In genomic region chr15:50181206-50181982, GRCh38 we compare ENCODE assay signal across 8 cellular contexts.
DNase-seq lines count a peak whose midpoint lies in the region; ATAC-seq and TF ChIP-seq lines count a peak whose summit lies in the region.

No MANE protein-coding gene starts in this region.

- no peak for TF ChIP-seq CTCF in SU-DHL-6 (IDR thresholded peaks at IDR 0.05; ENCODE audit: insufficient read depth, low read length, poor library complexity, severe bottlenecking)

- peaks cover 27% of the 10 kb centered on the region for H3K36me3 Mint-ChIP-seq in stimulated activated effector memory CD8-positive, alpha-beta T cell treated with anti-CD3 and anti-CD28 coated beads, Interleukin-12 subunit alpha, Interleukin-12 subunit beta, amount 100 ng/mL, for 72 hours

- no peaks in the 10 kb centered on the region for H3K79me2 ChIP-seq in SU-DHL-6 (ENCODE audit: insufficient read depth, low read length)

- H3K4me1 Mint-ChIP-seq in stimulated activated effector memory CD8-positive, alpha-beta T cell treated with anti-CD3 and anti-CD28 coated beads, Interleukin-12 subunit alpha, Interleukin-12 subunit beta, amount 100 ng/mL, for 72 hours = peaks cover 53% of the 10 kb centered on the region

- no peaks in the 10 kb centered on the region for H3K9me3 Mint-ChIP-seq in stimulated activated effector memory CD8-positive, alpha-beta T cell treated with anti-CD3 and anti-CD28 coated beads, Interleukin-12 subunit alpha, Interleukin-12 subunit beta, amount 100 ng/mL, for 72 hours

- DNase-seq in NCI-H748 (lab: John Stamatoyannopoulos, UW; ENCODE audit: unreplicated experiment) (peak; percentile 42), NCI-H748 treated with DMSO at 0.1 percent for 48 hours (lab: John Stamatoyannopoulos, UW) (no peak), kidney glomerular epithelial cell (lab: John Stamatoyannopoulos, UW) (no peak), SHP77 treated with DMSO at 0.1 percent for 48 hours (lab: John Stamatoyannopoulos, UW) (no peak)
- peak in 1 of 2 donors; percentile 59 for DNase-seq in stimulated activated effector memory CD8-positive, alpha-beta T cell treated with anti-CD3 and anti-CD28 coated beads, Interleukin-12 subunit alpha, Interleukin-12 subunit beta, amount 100 ng/mL, for 72 hours (ENCODE audit: low spot score in 2 of 2)

- no peaks in the 10 kb centered on the region for H3F3A ChIP-seq in SU-DHL-6 (ENCODE audit: insufficient read depth)

- H3K4me1 ChIP-seq in iPS-18a (ENCODE audit: control insufficient read depth, low read depth, low read length) = peaks cover 14% of the 10 kb centered on the region

- H3K9me3 ChIP-seq in SU-DHL-6 (ENCODE audit: insufficient read depth, low read length) = no peaks in the 10 kb centered on the region
- H3K9me3 ChIP-seq in iPS-18a (ENCODE audit: control insufficient read depth, low read depth, low read length) = no peaks in the 10 kb centered on the region

- H4K20me1 ChIP-seq in SU-DHL-6 (ENCODE audit: low read depth, low read length) = no peaks in the 10 kb centered on the region

- H3K9ac ChIP-seq in SU-DHL-6 (ENCODE audit: low read length) = no peak overlapping the region
- H3K9ac ChIP-seq in iPS-18a (ENCODE audit: low read length) = no peak overlapping the region

- H3K27me3 ChIP-seq in SU-DHL-6 (ENCODE audit: low read length) (no peaks in the 10 kb centered on the region), iPS-18a (ENCODE audit: control insufficient read depth, insufficient read depth, low read length) (peaks cover 45% of the 10 kb centered on the region)

- no peaks in the 10 kb centered on the region for H3K36me3 ChIP-seq in SU-DHL-6 (ENCODE audit: low read length)
- no peaks in the 10 kb centered on the region for H3K36me3 ChIP-seq in iPS-18a (ENCODE audit: control insufficient read depth, low read depth, low read length)

- no peaks in the 10 kb centered on the region for H3K9me2 ChIP-seq in SU-DHL-6 (replicated peaks; ENCODE audit: insufficient read depth, low read length)

- peak overlapping the region; percentile 42 for H3K4me2 ChIP-seq in SU-DHL-6 (ENCODE audit: low read depth, low read length, poor library complexity, severe bottlenecking)

- H2AFZ ChIP-seq in SU-DHL-6 (ENCODE audit: low read depth, low read length, severe bottlenecking) = no peak overlapping the region

- ATAC-seq in stimulated activated effector memory CD8-positive, alpha-beta T cell treated with anti-CD3 and anti-CD28 coated beads, Interleukin-12 subunit alpha, Interleukin-12 subunit beta, amount 100 ng/mL, for 72 hours = peak; percentile 39
- ATAC-seq in HG02981 (IDR thresholded peaks at IDR 0.05; ENCODE audit: unreplicated experiment) = no peak

- H3K4me3 Mint-ChIP-seq in stimulated activated effector memory CD8-positive, alpha-beta T cell treated with anti-CD3 and anti-CD28 coated beads, Interleukin-12 subunit alpha, Interleukin-12 subunit beta, amount 100 ng/mL, for 72 hours = peak overlapping the region; percentile 99

- H3K27ac ChIP-seq in SU-DHL-6 (ENCODE audit: low read depth, low read length) (no peak overlapping the region), iPS-18a (ENCODE audit: low read length) (no peak overlapping the region)

- peak overlapping the region; percentile 96 for H3K27ac Mint-ChIP-seq in stimulated activated effector memory CD8-positive, alpha-beta T cell treated with anti-CD3 and anti-CD28 coated beads, Interleukin-12 subunit alpha, Interleukin-12 subunit beta, amount 100 ng/mL, for 72 hours

- H3K4me3 ChIP-seq in SU-DHL-6 (ENCODE audit: insufficient read depth, low read length, poor library complexity, severe bottlenecking) (no peak overlapping the region), iPS-18a (ENCODE audit: low read length) (peak overlapping the region; percentile 69)
